ENCODE assay signal across 1 cellular context in the genomic region with DNA sequence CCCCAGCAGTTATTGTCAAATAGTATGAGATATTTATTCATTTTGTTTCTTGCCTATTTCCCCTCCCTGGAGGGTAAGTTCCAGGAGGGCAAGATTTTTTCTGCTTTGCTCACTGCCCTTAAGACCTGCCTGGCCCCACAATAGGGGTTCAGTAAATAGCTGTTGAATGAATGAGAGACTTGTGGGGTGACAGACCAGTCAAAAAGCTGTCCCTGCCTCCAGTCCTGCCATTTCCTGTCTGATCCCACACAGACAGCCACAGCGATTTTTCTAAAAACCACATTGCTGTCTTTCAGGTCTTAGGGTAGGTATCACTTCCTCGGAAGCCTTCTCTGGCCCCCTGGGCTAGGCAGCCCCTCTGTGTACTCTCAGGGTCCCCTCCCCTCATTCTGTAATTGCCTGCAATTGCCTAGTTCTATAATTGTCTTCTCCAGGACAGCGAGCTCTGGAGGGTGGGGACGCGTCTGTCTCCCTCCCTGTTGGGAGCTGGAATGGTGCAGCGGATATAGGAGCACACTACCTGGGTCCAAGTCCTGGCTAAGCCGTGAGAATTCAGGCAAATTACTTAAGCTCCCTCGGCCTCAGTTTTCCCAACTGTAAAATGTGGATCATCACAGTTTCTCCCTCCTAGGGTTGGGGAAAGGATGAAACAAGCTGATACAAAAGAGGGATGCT.
TF ChIP-seq lines count a peak whose summit lies in the region.

No MANE protein-coding gene starts in this region.

TF ChIP-seq in HepG2, 621 proteins besides CTCF, POLR2A, EP300 and RAD21:
- TF ChIP-seq, protein P1, sequence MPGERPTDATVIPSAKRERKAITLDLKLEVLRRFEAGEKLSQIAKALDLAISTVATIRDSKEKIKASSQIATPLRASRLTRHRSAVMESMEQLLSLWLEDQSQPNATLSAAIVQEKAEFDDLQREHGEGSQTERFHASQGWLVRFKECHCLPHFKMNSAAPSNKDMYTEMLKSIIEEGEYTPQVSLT (CRISPR knock-in tag; IDR thresholded peaks at IDR 0.05; ENCODE audit: borderline replicate concordance, low read depth): no peak
- TF ChIP-seq, protein P2, sequence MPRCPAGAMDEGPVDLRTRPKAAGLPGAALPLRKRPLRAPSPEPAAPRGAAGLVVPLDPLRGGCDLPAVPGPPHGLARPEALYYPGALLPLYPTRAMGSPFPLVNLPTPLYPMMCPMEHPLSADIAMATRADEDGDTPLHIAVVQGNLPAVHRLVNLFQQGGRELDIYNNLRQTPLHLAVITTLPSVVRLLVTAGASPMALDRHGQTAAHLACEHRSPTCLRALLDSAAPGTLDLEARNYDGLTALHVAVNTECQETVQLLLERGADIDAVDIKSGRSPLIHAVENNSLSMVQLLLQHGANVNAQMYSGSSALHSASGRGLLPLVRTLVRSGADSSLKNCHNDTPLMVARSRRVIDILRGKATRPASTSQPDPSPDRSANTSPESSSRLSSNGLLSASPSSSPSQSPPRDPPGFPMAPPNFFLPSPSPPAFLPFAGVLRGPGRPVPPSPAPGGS (CRISPR knock-in tag; IDR thresholded peaks at IDR 0.05): no peak
- TF ChIP-seq MED13 (CRISPR knock-in tag; IDR thresholded peaks at IDR 0.05) (no peak), RAD51 (IDR thresholded peaks at IDR 0.05; ENCODE audit: borderline replicate concordance) (no peak), SIN3A (IDR thresholded peaks at IDR 0.05; ENCODE audit: borderline replicate concordance, low read depth, low read length) (no peak), AKAP8 (CRISPR knock-in tag; IDR thresholded peaks at IDR 0.05) (no peak), MAFK (conservative IDR thresholded peaks at IDR 0.05 in 1 of 2, IDR thresholded peaks at IDR 0.05 in 1 of 2; ENCODE audit: low read length in 2 of 2) (no peak), ELF4 (CRISPR knock-in tag; IDR thresholded peaks at IDR 0.05; ENCODE audit: borderline replicate concordance) (no peak), ZNF407 (CRISPR knock-in tag; IDR thresholded peaks at IDR 0.05; ENCODE audit: not compliant biosample characterization) (no peak), POGK (CRISPR knock-in tag; conservative IDR thresholded peaks at IDR 0.05) (no peak), FOXA3 (CRISPR knock-in tag; IDR thresholded peaks at IDR 0.05) (no peak), ZNF143 (CRISPR knock-in tag; IDR thresholded peaks at IDR 0.05) (no peak), ZNF678 (CRISPR knock-in tag; IDR thresholded peaks at IDR 0.05) (no peak), ZNF280B (CRISPR knock-in tag; IDR thresholded peaks at IDR 0.05; ENCODE audit: borderline replicate concordance) (no peak), KDM3A (CRISPR knock-in tag; IDR thresholded peaks at IDR 0.05; ENCODE audit: low read depth) (no peak)
